Comparison of ENCODE assay signal across 16 cellular contexts in the genomic region with DNA sequence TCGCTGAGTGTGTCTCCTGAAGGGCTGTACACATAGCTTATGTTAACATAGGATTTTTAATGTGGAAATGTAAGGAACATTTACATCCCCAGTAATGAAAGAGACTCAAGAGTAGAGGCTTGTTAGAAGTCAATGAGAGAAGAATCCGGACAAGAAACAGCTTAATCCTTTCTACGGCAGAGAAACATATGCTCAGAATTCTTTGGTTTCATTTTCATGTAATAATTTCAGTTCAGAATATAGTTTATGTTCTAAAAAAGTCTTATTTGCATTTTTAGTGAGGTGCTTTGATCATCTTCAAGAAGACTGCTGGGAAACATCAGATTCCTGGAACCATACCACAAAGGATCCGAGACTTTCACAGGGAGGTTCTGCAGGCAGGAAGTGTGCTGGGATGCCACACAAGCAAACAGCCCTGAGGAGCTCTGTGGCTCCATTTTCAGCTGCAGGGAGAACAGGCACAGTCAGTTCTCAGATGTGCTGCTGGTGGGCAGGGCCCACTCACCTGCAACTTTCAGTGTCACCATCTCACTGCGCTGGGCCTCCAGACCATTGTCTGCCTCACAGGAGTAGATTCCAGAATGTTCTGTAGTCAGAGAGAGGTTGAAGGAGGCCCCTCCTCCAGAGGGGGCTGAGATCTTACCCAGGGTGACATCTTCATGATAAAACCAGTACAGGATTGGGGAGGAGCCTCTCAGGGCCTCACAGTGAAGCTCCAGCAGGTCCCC. TPM values are rescaled to one million over a fixed set of nuclear protein-coding genes. Genes with fewer than 3 reads are reported as not detected.
DNase-seq lines count a peak whose midpoint lies in the region; ATAC-seq and TF ChIP-seq lines count a peak whose summit lies in the region.
"Had no signal": no experiment of that assay in that cellular context is flagged by ENCODE, and none has a peak within 500 bp of the region (broad histone marks: within the 10 kb centered on the region; RNA-seq: fewer than 3 reads in every experiment).

No MANE protein-coding gene starts in this region.

- DNase-seq in activated T-cell treated with anti-CD3 and anti-CD28 coated beads, Interleukin-2, amount 50 U/mL, for 72 hours = no peak
- no peak for DNase-seq in activated T-cell treated with anti-CD3 and anti-CD28 coated beads for 4 hours
- no peak for DNase-seq in Kasumi-1 (lab: John Stamatoyannopoulos, UW)
- no peak for DNase-seq in dorsolateral prefrontal cortex
- no peak for DNase-seq in COR-L47 (lab: John Stamatoyannopoulos, UW)
- DNase-seq: activated CD8-positive, alpha-beta T cell treated with anti-CD3 and anti-CD28 coated beads, Interleukin-2, amount 10 ng/mL, durations not matched to agents 7 days and 5 days; amniotic stem cell; effector memory CD4-positive, alpha-beta T cell; lower lobe of right lung; NCI-H1417; psoas muscle had no signal

- H3K9me3 Mint-ChIP-seq in activated T-cell treated with anti-CD3 and anti-CD28 coated beads, Interleukin-2, amount 50 U/mL, for 72 hours = no peaks in the 10 kb centered on the region
- no peaks in the 10 kb centered on the region for H3K9me3 Mint-ChIP-seq in stimulated activated memory B cell treated with anti-CD40 and anti-IgM and Interleukin-4, amounts not matched to agents 10 μg/mL and 1 μg/mL and 100 μg/mL, for 72 hours
- H3K9me3 Mint-ChIP-seq: type B pancreatic cell had no signal

- intact Hi-C loops in dorsolateral prefrontal cortex (cut with DNase I) = no loop called here

- H3K36me3 Mint-ChIP-seq in activated T-cell treated with anti-CD3 and anti-CD28 coated beads, Interleukin-2, amount 50 U/mL, for 72 hours (ENCODE audit: insufficient read depth in 2 of 2) = no peaks in the 10 kb centered on the region
- peaks cover 15% of the 10 kb centered on the region for H3K36me3 Mint-ChIP-seq in stimulated activated memory B cell treated with anti-CD40 and anti-IgM and Interleukin-4, amounts not matched to agents 10 μg/mL and 1 μg/mL and 100 μg/mL, for 72 hours
- H3K36me3 Mint-ChIP-seq: type B pancreatic cell had no signal

- H3K27ac Mint-ChIP-seq in activated T-cell treated with anti-CD3 and anti-CD28 coated beads, Interleukin-2, amount 50 U/mL, for 72 hours = no peak overlapping the region
- peak overlapping the region; percentile 69 for H3K27ac Mint-ChIP-seq in stimulated activated memory B cell treated with anti-CD40 and anti-IgM and Interleukin-4, amounts not matched to agents 10 μg/mL and 1 μg/mL and 100 μg/mL, for 72 hours
- H3K27ac Mint-ChIP-seq: activated CD8-positive, alpha-beta T cell treated with anti-CD3 and anti-CD28 coated beads, Interleukin-2, amount 10 ng/mL, durations not matched to agents 7 days and 5 days; type B pancreatic cell had no signal

- peak in 1 of 2 donors; percentile 41 for ATAC-seq in activated T-cell treated with anti-CD3 and anti-CD28 coated beads, Interleukin-2, amount 50 U/mL, for 72 hours (replicated peaks in 1 of 2)
- ATAC-seq in GM21717 (IDR thresholded peaks at IDR 0.05; ENCODE audit: unreplicated experiment) (peak; percentile 85), HG03439 (IDR thresholded peaks at IDR 0.05; ENCODE audit: unreplicated experiment) (peak; percentile 70)
- ATAC-seq in stimulated activated memory B cell treated with anti-CD40 and anti-IgM and Interleukin-4, amounts not matched to agents 10 μg/mL and 1 μg/mL and 100 μg/mL, for 72 hours = peak; percentile 16
- ATAC-seq: activated CD8-positive, alpha-beta T cell treated with anti-CD3 and anti-CD28 coated beads, Interleukin-2, amount 10 ng/mL, durations not matched to agents 7 days and 5 days; psoas muscle had no signal

- no peak overlapping the region for H3K27ac ChIP-seq in dorsolateral prefrontal cortex
- H3K27ac ChIP-seq: lower lobe of right lung, psoas muscle had no signal

- H3K4me3 Mint-ChIP-seq in activated T-cell treated with anti-CD3 and anti-CD28 coated beads, Interleukin-2, amount 50 U/mL, for 72 hours = peak overlapping the region; percentile 13 to 51
- no peak overlapping the region for H3K4me3 Mint-ChIP-seq in stimulated activated memory B cell treated with anti-CD40 and anti-IgM and Interleukin-4, amounts not matched to agents 10 μg/mL and 1 μg/mL and 100 μg/mL, for 72 hours
- H3K4me3 Mint-ChIP-seq: activated CD8-positive, alpha-beta T cell treated with anti-CD3 and anti-CD28 coated beads, Interleukin-2, amount 10 ng/mL, durations not matched to agents 7 days and 5 days; type B pancreatic cell had no signal

- H3K27me3 Mint-ChIP-seq in activated T-cell treated with anti-CD3 and anti-CD28 coated beads, Interleukin-2, amount 50 U/mL, for 72 hours (ENCODE audit: low read depth) = no peaks in the 10 kb centered on the region
- no peaks in the 10 kb centered on the region for H3K27me3 Mint-ChIP-seq in stimulated activated memory B cell treated with anti-CD40 and anti-IgM and Interleukin-4, amounts not matched to agents 10 μg/mL and 1 μg/mL and 100 μg/mL, for 72 hours

- TF ChIP-seq CTCF in dorsolateral prefrontal cortex (IDR thresholded peaks at IDR 0.05 in 54 of 56, conservative IDR thresholded peaks at IDR 0.05 in 2 of 56; ENCODE audit: low read depth in 1 of 56, partially characterized antibody in 56 of 56) = no peak

- H3K27me3 ChIP-seq in dorsolateral prefrontal cortex = peaks cover 0 to 16% (median 0%) of the 10 kb centered on the region in 45 donors

- H3K4me1 Mint-ChIP-seq in activated T-cell treated with anti-CD3 and anti-CD28 coated beads, Interleukin-2, amount 50 U/mL, for 72 hours (ENCODE audit: low read depth) = peaks cover 6% of the 10 kb centered on the region
- H3K4me1 Mint-ChIP-seq in stimulated activated memory B cell treated with anti-CD40 and anti-IgM and Interleukin-4, amounts not matched to agents 10 μg/mL and 1 μg/mL and 100 μg/mL, for 72 hours = peaks cover 12% of the 10 kb centered on the region

- H3K4me3 ChIP-seq in dorsolateral prefrontal cortex = no peak overlapping the region
- H3K4me3 ChIP-seq: lower lobe of right lung, psoas muscle had no signal

RNA-seq across cellular contexts. Expression of a gene that starts 28.4 kb away (rescaled TPM):
- under 1 TPM in 1 of 2 donors, not detected in 1; 0.09 TPM for total RNA-seq in activated T-cell treated with anti-CD3 and anti-CD28 coated beads, Interleukin-2, amount 50 U/mL, for 72 hours
- total RNA-seq in dorsolateral prefrontal cortex = under 1 TPM in 5 of 120 experiments, not detected in 115; 0.11 to 0.26 (median 0.16) TPM
- total RNA-seq: HT1080 had no signal
